Comparison of ENCODE assay signal across 30 cellular contexts in the genomic region with DNA sequence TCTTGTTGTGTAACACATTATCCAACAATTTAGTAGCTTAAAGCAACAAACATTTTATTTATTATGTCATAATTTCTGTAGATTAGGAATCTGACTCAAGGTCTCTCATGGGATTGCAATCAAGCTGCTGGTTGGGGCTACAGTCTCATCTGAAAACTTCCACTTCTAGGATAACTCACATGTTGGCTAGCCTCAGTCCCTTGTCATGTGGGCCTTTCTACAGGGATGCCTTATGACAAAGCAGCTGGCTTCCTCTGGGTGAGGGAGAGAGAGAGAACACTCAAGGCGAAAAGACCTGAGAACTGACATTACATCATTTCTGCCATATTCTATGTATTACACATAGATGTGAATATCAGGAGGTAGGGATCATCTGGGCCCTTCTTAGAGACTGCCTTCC.
"Had no signal": no experiment of that assay in that cellular context is flagged by ENCODE, and none has a peak within 500 bp of the region (broad histone marks: within the 10 kb centered on the region; RNA-seq: fewer than 3 reads in every experiment).

No MANE protein-coding gene starts in this region.

- H3K36me3 ChIP-seq: brain microvascular endothelial cell had no signal

- ATAC-seq: activated CD4-positive, alpha-beta T cell treated with anti-CD3 and anti-CD28 coated beads for 36 hours; activated naive CD4-positive, alpha-beta T cell treated with anti-CD3 and anti-CD28 coated beads, Interleukin-2, amount 50 U/mL, for 72 hours; activated T-cell treated with anti-CD3 and anti-CD28 coated beads, Interleukin-2, amount 50 U/mL, for 72 hours; esophagus mucosa; T-helper 17 cell had no signal

- H3K9me3 Mint-ChIP-seq: activated CD4-positive, alpha-beta memory T cell treated with anti-CD3 and anti-CD28 coated beads for 36 hours; activated CD4-positive, alpha-beta T cell treated with anti-CD3 and anti-CD28 coated beads, Interleukin-2, amount 10 ng/mL, durations not matched to agents 24 days and 14 days; activated naive CD4-positive, alpha-beta T cell treated with anti-CD3 and anti-CD28 coated beads, Interleukin-2, amount 10 ng/mL, durations not matched to agents 7 days and 5 days; activated naive CD4-positive, alpha-beta T cell treated with anti-CD3 and anti-CD28 coated beads, Interleukin-2, amount 50 U/mL, for 72 hours; activated naive CD8-positive, alpha-beta T cell treated with anti-CD3 and anti-CD28 coated beads, Interleukin-2, amount 10 ng/mL, durations not matched to agents 7 days and 5 days; activated T-cell treated with anti-CD3 and anti-CD28 coated beads, Interleukin-2, amount 50 U/mL, for 24 hours; activated T-cell treated with anti-CD3 and anti-CD28 coated beads, Interleukin-2, amount 50 U/mL, for 72 hours; central memory CD8-positive, alpha-beta T cell; dendritic cell treated with granulocyte-macrophage colony-stimulating factor and Interleukin-4, amounts not matched to agents 40 ng/mL and 50 ng/mL, for 4 days; endodermal cell; T-helper 2 cell treated with Interferon-gamma antibody and Interleukin-4, amounts not matched to agents 5 μg/mL and 100 μg/mL, for 36 hours had no signal

- DNase-seq: activated CD4-positive, alpha-beta memory T cell treated with anti-CD3 and anti-CD28 coated beads for 36 hours; activated CD4-positive, alpha-beta T cell treated with anti-CD3 and anti-CD28 coated beads for 36 hours; activated CD4-positive, alpha-beta T cell treated with anti-CD3 and anti-CD28 coated beads, Interleukin-2, amount 10 ng/mL, durations not matched to agents 24 days and 14 days; activated CD4-positive, CD25-positive, alpha-beta regulatory T cell; activated CD4-positive, CD25-positive, alpha-beta regulatory T cell treated with anti-CD3 and anti-CD28 coated beads, Interleukin-2, amount 50 U/mL, for 72 hours; activated CD8-positive, alpha-beta memory T cell treated with anti-CD3 and anti-CD28 coated beads, Interleukin-2, amount 50 U/mL, for 48 hours; activated gamma-delta T cell; activated naive CD4-positive, alpha-beta T cell; activated naive CD4-positive, alpha-beta T cell treated with anti-CD3 and anti-CD28 coated beads, Interleukin-2, amount 10 ng/mL, durations not matched to agents 7 days and 5 days; activated naive CD8-positive, alpha-beta T cell treated with anti-CD3 and anti-CD28 coated beads, Interleukin-2, amount 10 ng/mL, durations not matched to agents 7 days and 5 days; activated T-cell treated with anti-CD3 and anti-CD28 coated beads for 4 hours; activated T-cell treated with anti-CD3 and anti-CD28 coated beads, Interleukin-2, amount 50 U/mL, for 24 hours; activated T-cell treated with anti-CD3 and anti-CD28 coated beads, Interleukin-2, amount 50 U/mL, for 72 hours; amniotic stem cell; anterior cingulate cortex; brain microvascular endothelial cell; dorsolateral prefrontal cortex; effector memory CD4-positive, alpha-beta T cell; endodermal cell; foreskin fibroblast; head of caudate nucleus; T-helper 1 cell; T-helper 17 cell; T1000 had no signal

- H3K27me3 ChIP-seq: brain microvascular endothelial cell, dorsolateral prefrontal cortex had no signal

- H3K4me3 Mint-ChIP-seq: activated CD4-positive, alpha-beta memory T cell treated with anti-CD3 and anti-CD28 coated beads for 36 hours; activated CD4-positive, alpha-beta T cell treated with anti-CD3 and anti-CD28 coated beads for 36 hours; activated CD4-positive, alpha-beta T cell treated with anti-CD3 and anti-CD28 coated beads, Interleukin-2, amount 10 ng/mL, durations not matched to agents 24 days and 14 days; activated naive CD4-positive, alpha-beta T cell treated with anti-CD3 and anti-CD28 coated beads, Interleukin-2, amount 10 ng/mL, durations not matched to agents 7 days and 5 days; activated naive CD8-positive, alpha-beta T cell treated with anti-CD3 and anti-CD28 coated beads, Interleukin-2, amount 10 ng/mL, durations not matched to agents 7 days and 5 days; activated T-cell treated with anti-CD3 and anti-CD28 coated beads, Interleukin-2, amount 50 U/mL, for 24 hours; activated T-cell treated with anti-CD3 and anti-CD28 coated beads, Interleukin-2, amount 50 U/mL, for 72 hours; central memory CD8-positive, alpha-beta T cell; dendritic cell treated with granulocyte-macrophage colony-stimulating factor and Interleukin-4, amounts not matched to agents 40 ng/mL and 50 ng/mL, for 4 days; endodermal cell; T-helper 17 cell; T-helper 2 cell treated with Interferon-gamma antibody and Interleukin-4, amounts not matched to agents 5 μg/mL and 100 μg/mL, for 36 hours had no signal

- H3K27ac Mint-ChIP-seq: activated CD4-positive, alpha-beta memory T cell treated with anti-CD3 and anti-CD28 coated beads for 36 hours; activated CD4-positive, alpha-beta T cell treated with anti-CD3 and anti-CD28 coated beads for 36 hours; activated CD4-positive, alpha-beta T cell treated with anti-CD3 and anti-CD28 coated beads, Interleukin-2, amount 10 ng/mL, durations not matched to agents 24 days and 14 days; activated naive CD4-positive, alpha-beta T cell treated with anti-CD3 and anti-CD28 coated beads, Interleukin-2, amount 10 ng/mL, durations not matched to agents 7 days and 5 days; activated naive CD4-positive, alpha-beta T cell treated with anti-CD3 and anti-CD28 coated beads, Interleukin-2, amount 50 U/mL, for 72 hours; activated naive CD8-positive, alpha-beta T cell treated with anti-CD3 and anti-CD28 coated beads, Interleukin-2, amount 10 ng/mL, durations not matched to agents 7 days and 5 days; activated T-cell treated with anti-CD3 and anti-CD28 coated beads, Interleukin-2, amount 50 U/mL, for 24 hours; activated T-cell treated with anti-CD3 and anti-CD28 coated beads, Interleukin-2, amount 50 U/mL, for 72 hours; dendritic cell treated with granulocyte-macrophage colony-stimulating factor and Interleukin-4, amounts not matched to agents 40 ng/mL and 50 ng/mL, for 4 days; endodermal cell; T-helper 17 cell; T-helper 2 cell treated with Interferon-gamma antibody and Interleukin-4, amounts not matched to agents 5 μg/mL and 100 μg/mL, for 36 hours had no signal

- H3K4me3 ChIP-seq: coronary artery, dorsolateral prefrontal cortex had no signal

- H3K27ac ChIP-seq: brain microvascular endothelial cell, coronary artery, dorsolateral prefrontal cortex had no signal

- H3K27me3 Mint-ChIP-seq: activated CD4-positive, alpha-beta memory T cell treated with anti-CD3 and anti-CD28 coated beads for 36 hours; activated CD4-positive, alpha-beta T cell treated with anti-CD3 and anti-CD28 coated beads for 36 hours; activated CD4-positive, alpha-beta T cell treated with anti-CD3 and anti-CD28 coated beads, Interleukin-2, amount 10 ng/mL, durations not matched to agents 24 days and 14 days; activated naive CD4-positive, alpha-beta T cell treated with anti-CD3 and anti-CD28 coated beads, Interleukin-2, amount 10 ng/mL, durations not matched to agents 7 days and 5 days; activated naive CD8-positive, alpha-beta T cell treated with anti-CD3 and anti-CD28 coated beads, Interleukin-2, amount 10 ng/mL, durations not matched to agents 7 days and 5 days; activated T-cell treated with anti-CD3 and anti-CD28 coated beads, Interleukin-2, amount 50 U/mL, for 24 hours; central memory CD8-positive, alpha-beta T cell; dendritic cell treated with granulocyte-macrophage colony-stimulating factor and Interleukin-4, amounts not matched to agents 40 ng/mL and 50 ng/mL, for 4 days; T-helper 17 cell had no signal

- H3K4me1 Mint-ChIP-seq: activated naive CD4-positive, alpha-beta T cell treated with anti-CD3 and anti-CD28 coated beads, Interleukin-2, amount 10 ng/mL, durations not matched to agents 7 days and 5 days; activated naive CD8-positive, alpha-beta T cell treated with anti-CD3 and anti-CD28 coated beads, Interleukin-2, amount 10 ng/mL, durations not matched to agents 7 days and 5 days; central memory CD8-positive, alpha-beta T cell; endodermal cell; T-helper 17 cell had no signal
